In the genomic region with DNA sequence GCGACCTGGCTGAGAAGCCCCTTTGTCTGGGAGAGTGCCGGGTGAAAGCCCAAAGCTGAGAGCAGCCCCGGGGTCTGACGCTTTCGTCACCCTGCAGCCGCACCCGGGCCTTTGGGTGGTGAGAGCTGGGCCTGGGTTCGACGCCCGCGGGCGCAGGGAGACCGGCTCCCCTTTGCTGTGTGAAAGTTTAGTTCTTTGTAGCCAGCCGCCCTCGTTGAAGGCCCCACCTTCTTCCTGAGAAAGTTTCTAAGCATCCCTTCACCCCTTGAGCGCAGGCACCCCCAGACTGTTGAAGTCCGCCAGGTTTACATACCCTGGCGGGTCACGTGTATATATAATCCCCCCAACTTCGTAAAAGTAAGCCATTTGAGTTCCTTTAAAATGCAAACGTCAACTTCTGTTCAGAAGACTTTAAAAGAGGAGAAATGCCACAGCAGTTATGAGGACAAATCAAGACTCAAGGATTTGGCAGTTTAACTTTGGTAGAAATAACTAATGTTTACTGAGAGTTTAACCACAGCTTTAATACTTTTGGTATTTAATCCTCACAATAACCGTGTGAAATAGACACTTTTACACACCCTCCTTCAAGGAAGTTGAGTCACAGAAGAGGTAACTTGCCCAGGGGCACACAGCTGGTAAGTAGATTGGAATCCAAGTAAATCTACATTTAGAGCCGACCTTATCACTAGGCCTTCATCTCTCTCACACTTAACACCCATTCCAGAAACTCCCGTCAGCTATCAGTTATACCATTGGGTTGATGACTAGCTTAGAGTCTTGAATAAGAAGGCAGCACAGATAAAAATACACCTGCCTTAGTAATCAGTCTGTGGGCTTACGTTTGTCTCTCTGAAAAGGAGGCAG, we compare ENCODE assay signal across 8 cellular contexts. TPM values are rescaled to one million over a fixed set of nuclear protein-coding genes. Genes with fewer than 3 reads are reported as not detected.
DNase-seq lines count a peak whose midpoint lies in the region; ATAC-seq, FAIRE-seq and TF ChIP-seq lines count a peak whose summit lies in the region.

No MANE protein-coding gene starts in this region.

- CTCF ChIA-PET in CD4-positive, alpha-beta memory T cell (lab: Charles Lee; ENCODE audit: partially characterized antibody): no interaction called here
- CTCF ChIA-PET in K562 (lab: Yijun Ruan, JAX; ENCODE audit: low intra/inter-chr PET ratio): no interaction called here

- H3K27me3 ChIP-seq in CD4-positive, alpha-beta memory T cell (ENCODE audit: insufficient read depth, low read length): no peaks in the 10 kb centered on the region
- H3K27me3 ChIP-seq in HUES48 (ENCODE audit: control insufficient read depth, insufficient read depth, low read length): peaks cover 5% of the 10 kb centered on the region; the same call in 1 of the 2 replicates
- no peaks in the 10 kb centered on the region for H3K27me3 ChIP-seq in K562 (ENCODE audit: control insufficient read depth in 2 of 2, insufficient read depth in 2 of 2, low read length in 2 of 2)
- no peaks in the 10 kb centered on the region for H3K27me3 ChIP-seq in transverse colon

- WGBS in K562 (ENCODE audit: insufficient coverage, low coverage, missing lambda C conversion rate): 7% methylated on average over 25 of the region's 25 CpGs
- WGBS in lower leg skin, 2 donors: 22 to 26% methylated on average over 25 of the region's 25 CpGs
- WGBS in transverse colon (ENCODE audit: low coverage in 1 of 2), 2 donors: 27 to 75% methylated on average over 4 to 25 of the region's 25 CpGs

- H3K36me3 ChIP-seq in CD4-positive, alpha-beta memory T cell (ENCODE audit: insufficient read depth, low read length): no peaks in the 10 kb centered on the region
- H3K36me3 ChIP-seq in HUES48 (ENCODE audit: control insufficient read depth, insufficient read depth, low read length) (no peaks in the 10 kb centered on the region), K562 (ENCODE audit: control insufficient read depth, insufficient read depth, low read length) (no peaks in the 10 kb centered on the region; the same call in 2 of the 3 replicates), transverse colon (no peaks in the 10 kb centered on the region)

- H4K20me1 ChIP-seq in K562 (replicated peaks; ENCODE audit: control insufficient read depth, insufficient read depth, low read length): no peaks in the 10 kb centered on the region

- H3K9me3 ChIP-seq in CD4-positive, alpha-beta memory T cell (ENCODE audit: control insufficient read depth in 1 of 2, low read length in 2 of 2): no peaks in the 10 kb centered on the region
- no peaks in the 10 kb centered on the region for H3K9me3 ChIP-seq in HUES48 (ENCODE audit: control insufficient read depth, insufficient read depth, low read length)
- peaks cover 5% of the 10 kb centered on the region; the same call in 1 of the 2 replicates for H3K9me3 ChIP-seq in K562 (replicated peaks; ENCODE audit: control insufficient read depth, insufficient read depth, low read depth, low read length)
- no peaks in the 10 kb centered on the region for H3K9me3 ChIP-seq in transverse colon

- peak overlapping the region; percentile 84 for H2AFZ ChIP-seq in K562 (ENCODE audit: low read depth, low read length)

- no peak for TF ChIP-seq CTCF in K562 (IDR thresholded peaks at IDR 0.05 in 2 of 3, conservative IDR thresholded peaks at IDR 0.05 in 1 of 3; ENCODE audit: insufficient read depth in 2 of 3, low read depth in 1 of 3, low read length in 3 of 3)
- no peak for TF ChIP-seq CTCF in lower leg skin (IDR thresholded peaks at IDR 0.05)
- no peak for TF ChIP-seq CTCF in transverse colon (IDR thresholded peaks at IDR 0.05)
- TF ChIP-seq CTCF in GM13977 (IDR thresholded peaks at IDR 0.05; ENCODE audit: extremely low read depth, insufficient read depth, missing control alignments): no peak

- no peak; the same call in 1 of the 2 replicates for TF ChIP-seq EP300 in K562 (IDR thresholded peaks at IDR 0.05; ENCODE audit: low read length)
- TF ChIP-seq EP300 in transverse colon (IDR thresholded peaks at IDR 0.05; ENCODE audit: low read depth): no peak

- H3K9ac ChIP-seq in HUES48 (ENCODE audit: low read depth, low read length): peak overlapping the region; percentile 72
- peak overlapping the region; percentile 79 to 97 for H3K9ac ChIP-seq in K562 (ENCODE audit: insufficient read depth in 1 of 2, low read depth in 2 of 2, low read length in 2 of 2)

- TSS peak; percentile 80 for BruUV-seq in K562 (replicated peaks; lab: Mats Ljungman, UMichigan)

- POLR2A ChIA-PET in CD4-positive, alpha-beta memory T cell (lab: Charles Lee; ENCODE audit: partially characterized antibody): interaction anchor here (0.5 to 1.0 kb wide), 2 partner anchors 326 to 420 kb away, joined by 3 read pairs; no protein-coding TSS in a partner anchor
- POLR2A ChIA-PET in K562 (lab: Yijun Ruan, JAX): interaction anchor here (0.6 to 3.0 kb wide), 4 partner anchors 12 to 165 kb away, joined by 4 to 9 read pairs (median 6); no protein-coding TSS in a partner anchor

- intact Hi-C loops in CD4-positive, alpha-beta memory T cell (cut with micrococcal nuclease): loop anchor here (5.0 kb wide), 2 partner anchors 167 to 322 kb away; a partner anchor contains a TSS
- intact Hi-C loops in K562 (cut with micrococcal nuclease) (loop anchor here (5.0 kb wide), 1 partner anchor 98 kb away; no protein-coding TSS in a partner anchor), lower leg skin (cut with DNase I; ENCODE audit: low total_unique reads) (no loop called here), transverse colon (cut with DNase I; ENCODE audit: low total_unique reads) (no loop called here)

- in situ Hi-C loops in K562 (cut with MboI) (no loop called here), transverse colon (cut with MboI; ENCODE audit: low pct_ligation_motif_present in 1 of 4, low pct_unique_long_range_greater_than_20kb in 1 of 4, low sequenced_read_pairs in 3 of 4) (no loop called here), GM13977 (cut with MboI; ENCODE audit: low pct_unique_long_range_greater_than_20kb, low sequenced_read_pairs, unreplicated experiment) (no loop called here)

- TF ChIP-seq POLR2A in K562 (conservative IDR thresholded peaks at IDR 0.05) (no peak; the same call in 1 of the 2 replicates), lower leg skin (IDR thresholded peaks at IDR 0.05) (no peak), transverse colon (IDR thresholded peaks at IDR 0.05) (no peak)

- H3K4me2 ChIP-seq in K562 (ENCODE audit: insufficient read depth, low read length): peak overlapping the region; percentile 80

- no peaks in the 10 kb centered on the region for H3K36me3 Mint-ChIP-seq in CD4-positive, alpha-beta memory T cell

- peaks cover 10 to 21% (median 14%) of the 10 kb centered on the region in 4 donors for H3K4me1 Mint-ChIP-seq in CD4-positive, alpha-beta memory T cell

- H3K27ac Mint-ChIP-seq in CD4-positive, alpha-beta memory T cell: peak overlapping the region; percentile 57 to 81 (median 79)

- no peaks in the 10 kb centered on the region for H3K27me3 Mint-ChIP-seq in CD4-positive, alpha-beta memory T cell

- peak; percentile 10 for ATAC-seq in K562
- ATAC-seq in GM18867 (IDR thresholded peaks at IDR 0.05; ENCODE audit: unreplicated experiment): no peak

- peak overlapping the region; percentile 75 to 87 (median 85) for H3K4me3 Mint-ChIP-seq in CD4-positive, alpha-beta memory T cell

- H3K9me3 Mint-ChIP-seq in CD4-positive, alpha-beta memory T cell: no peaks in the 10 kb centered on the region

- peak overlapping the region; percentile 31 for H3K27ac ChIP-seq in CD4-positive, alpha-beta memory T cell (ENCODE audit: low read depth, low read length)
- peak overlapping the region; percentile 92 for H3K27ac ChIP-seq in HUES48 (ENCODE audit: low read depth, low read length)
- H3K27ac ChIP-seq in K562 (ENCODE audit: extremely low read depth, low read depth, low read length): peak overlapping the region; percentile 87
- H3K27ac ChIP-seq in transverse colon: peak overlapping the region; percentile 80 to 93 (median 84)

- no peak for TF ChIP-seq RAD21 in K562 (CRISPR knock-in tag; conservative IDR thresholded peaks at IDR 0.05 in 1 of 2, IDR thresholded peaks at IDR 0.05 in 1 of 2)

- peaks cover 52% of the 10 kb centered on the region for H3K79me2 ChIP-seq in K562 (ENCODE audit: control insufficient read depth, insufficient read depth, low read length)

- H3K9me1 ChIP-seq in K562 (ENCODE audit: control insufficient read depth, insufficient read depth, low read length): no peaks in the 10 kb centered on the region

- peak; percentile 65 for FAIRE-seq in K562 (lab: Jason Lieb, UNC)

- H3K4me3 ChIP-seq in CD4-positive, alpha-beta memory T cell (ENCODE audit: low read length in 2 of 2): peak overlapping the region in 1 of 2 donors; percentile 55
- H3K4me3 ChIP-seq in HUES48 (ENCODE audit: low read depth, low read length) (peak overlapping the region; percentile 69), K562 (peak overlapping the region; percentile 68), lower leg skin (ENCODE audit: low read depth, poor library complexity, severe bottlenecking) (peak overlapping the region; percentile 35), transverse colon (peak overlapping the region; percentile 66 to 91 (median 81))

- H3K4me1 ChIP-seq in CD4-positive, alpha-beta memory T cell (ENCODE audit: insufficient read depth, low read length): peaks cover 6% of the 10 kb centered on the region
- peaks cover 26% of the 10 kb centered on the region for H3K4me1 ChIP-seq in HUES48 (ENCODE audit: control insufficient read depth, insufficient read depth, low read length)
- peaks cover 16 to 26% of the 10 kb centered on the region in 2 experiments; a peak in 4 of 5 replicates for H3K4me1 ChIP-seq in K562 (replicated peaks in 1 of 2; ENCODE audit: control insufficient read depth in 2 of 2, insufficient read depth in 2 of 2, low read length in 2 of 2)
- peaks cover 0 to 36% (median 21%) of the 10 kb centered on the region in 4 donors for H3K4me1 ChIP-seq in transverse colon

- peak in 2 of 5 donors; percentile 3 to 5 for DNase-seq in CD4-positive, alpha-beta memory T cell
- DNase-seq in K562 (ENCODE audit: extremely low read depth in 1 of 4, low spot score in 3 of 4) (peak; percentile 37 to 57 (median 38)), lower leg skin (ENCODE audit: low spot score in 2 of 2) (no peak), transverse colon (no peak), NCI-H2029 treated with DMSO at 0.1 percent for 48 hours (lab: John Stamatoyannopoulos, UW) (no peak), GM13977 (ENCODE audit: low spot score) (no peak)

RNA-seq across cellular contexts. Expression of a gene that starts 1.1 kb away (rescaled TPM):
- total RNA-seq in CD4-positive, alpha-beta memory T cell: 1 to 10 TPM; 1.5 to 2.0 TPM
- 1 to 10 TPM in 1 of 2 donors, under 1 TPM in 1; 0.20 to 1.9 TPM for polyA plus RNA-seq in CD4-positive, alpha-beta memory T cell
- 112 and 313 TPM in 2 replicates for total RNA-seq in K562 (2011; cell fraction: chromatin; rRNA removed; ENCODE audit: low replicate concordance)
- total RNA-seq in K562 (2011; cell fraction: nucleolus; rRNA removed): 47.4 and 65.8 TPM in 2 replicates
- total RNA-seq in K562 (2011; cell fraction: nucleoplasm; rRNA removed): 143 and 203 TPM in 2 replicates
- 19.2 and 22.8 TPM in 2 replicates for total RNA-seq in K562 (2014; rRNA removed)
- 48.9 and 54.3 TPM in 2 replicates for total RNA-seq in K562 (2014; rRNA removed; fragmentation: Illumina TruSeq; extraction: Trizol)
- 26.1 and 27.9 TPM in 2 replicates for total RNA-seq in K562 (2015; rRNA removed; fragmentation: Illumina TruSeq; extraction: Trizol)
- total RNA-seq in K562 (2021): 42.8 and 44.6 TPM in 2 replicates
- polyA plus RNA-seq in K562 (2011; rRNA removed): 101 and 122 TPM in 2 replicates
- polyA plus RNA-seq in K562 (2011; cell fraction: cytosol; rRNA removed): 18.7 and 42.5 TPM in 2 replicates
- polyA plus RNA-seq in K562 (2011; cell fraction: nucleus; rRNA removed): 251 and 267 TPM in 2 replicates
- polyA plus RNA-seq in K562 (2012): 19.2 and 19.7 TPM in 2 replicates
- polyA plus RNA-seq in K562 (2014; fragmentation: Illumina TruSeq; extraction: Trizol): 43.9 and 44.4 TPM in 2 replicates
- polyA plus RNA-seq in K562 (2014; fragmentation: Nextera tagmentation; extraction: Ambion mirVana): 10 to 100 TPM in 1 of 2 experiments, 1 to 10 TPM in 1; 8.4 to 11.2 TPM
- polyA plus RNA-seq in K562 (2014; rRNA removed): 27.6 and 31.1 TPM in 2 replicates
- 107 and 132 TPM in 2 replicates for polyA minus RNA-seq in K562 (2011; rRNA and poly(A)+ RNA removed)
- polyA minus RNA-seq in K562 (2011; cell fraction: cytosol; rRNA and poly(A)+ RNA removed): 31.1 and 32.9 TPM in 2 replicates
- polyA minus RNA-seq in K562 (2011; cell fraction: nucleus; rRNA and poly(A)+ RNA removed): 59.0 and 76.9 TPM in 2 replicates
- 10 to 100 TPM; 47.2 to 92.3 (median 76.4) TPM for total RNA-seq in lower leg skin
- total RNA-seq in transverse colon: 100 to 1,000 TPM in 1 of 4 donors, 10 to 100 TPM in 2, 1 to 10 TPM in 1; 10.0 to 132 (median 89.2) TPM

Comparison
In these comparisons a context has a peak if more than half of its experiments do, and no peak if none do; other contexts are left out.
1. DNase-seq: peak in K562 (4 of 4); none in lower leg skin (0 of 2), transverse colon (single experiment), NCI-H2029 treated with DMSO at 0.1 percent for 48 hours (single experiment) and GM13977 (single experiment).
2. H3K27ac ChIP-seq: peak in every context shown above with its lines; median percentile 92 in HUES48; 87 in K562; 84 in transverse colon; 31 in CD4-positive, alpha-beta memory T cell.
3. intact Hi-C loops: an anchor here in CD4-positive, alpha-beta memory T cell (5.0 kb wide) and K562 (5.0 kb wide); none called in lower leg skin and transverse colon.